ENCODE assay signal across 8 cellular contexts in the genomic region with DNA sequence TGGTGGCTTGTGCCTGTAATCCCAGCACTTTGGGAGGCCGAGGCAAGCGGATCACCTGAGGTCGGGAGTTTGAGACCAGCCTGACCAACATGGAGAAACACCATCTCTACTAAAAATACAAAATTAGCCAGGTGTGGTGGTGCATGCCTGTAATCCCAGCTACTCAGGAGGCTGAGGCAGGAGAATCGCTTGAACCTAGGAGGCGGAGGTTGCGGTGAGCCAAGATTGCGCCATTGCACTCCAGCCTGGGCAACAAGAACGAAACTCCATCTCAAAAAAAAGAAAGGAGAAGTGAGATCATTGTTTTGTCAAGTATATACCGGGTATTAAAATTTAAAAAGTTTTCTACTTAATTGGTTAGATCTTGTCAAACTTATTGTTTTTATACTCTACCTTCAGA. TPM values are rescaled to one million over a fixed set of nuclear protein-coding genes. Genes with fewer than 3 reads are reported as not detected.
"Had no signal": no experiment of that assay in that cellular context is flagged by ENCODE, and none has a peak within 500 bp of the region (broad histone marks: within the 10 kb centered on the region; RNA-seq: fewer than 3 reads in every experiment).

No MANE protein-coding gene starts in this region.

RNA-seq across cellular contexts. Expression of gene PLA2G3, which starts 31.4 kb away (rescaled TPM):
- total RNA-seq: activated CD8-positive, alpha-beta T cell treated with anti-CD3 and anti-CD28 coated beads, Interleukin-2, amount 10 ng/mL, durations not matched to agents 7 days and 5 days; activated naive CD8-positive, alpha-beta T cell treated with anti-CD3 and anti-CD28 coated beads, Interleukin-2, amount 10 ng/mL, durations not matched to agents 7 days and 5 days; adrenal gland; breast epithelium; cerebellum; NCI-H460; Peyer's patch had no signal
- polyA plus RNA-seq: SK-N-SH had no signal

RNA-seq across cellular contexts. Expression of gene INPP5J, which starts 48.9 kb away (rescaled TPM):
- total RNA-seq: activated CD8-positive, alpha-beta T cell treated with anti-CD3 and anti-CD28 coated beads, Interleukin-2, amount 10 ng/mL, durations not matched to agents 7 days and 5 days had no signal
